In genomic region chr12:63826002-63826585, GRCh38 we compare ENCODE assay signal across 8 cellular contexts. TPM values are rescaled to one million over a fixed set of nuclear protein-coding genes. Genes with fewer than 3 reads are reported as not detected.
DNase-seq lines count a peak whose midpoint lies in the region; ATAC-seq, FAIRE-seq and TF ChIP-seq lines count a peak whose summit lies in the region.

No MANE protein-coding gene starts in this region.

- no peak overlapping the region for H3K27ac ChIP-seq in astrocyte (ENCODE audit: low read depth, low read length)
- H3K27ac ChIP-seq in hepatocyte = no peak overlapping the region
- H3K27ac ChIP-seq in tibial nerve = no peak overlapping the region

- H3K9me3 ChIP-seq in astrocyte (ENCODE audit: insufficient read depth, low read depth, low read length) = no peaks in the 10 kb centered on the region
- no peaks in the 10 kb centered on the region for H3K9me3 ChIP-seq in hepatocyte (ENCODE audit: low read depth)
- H3K9me3 ChIP-seq in tibial nerve = no peaks in the 10 kb centered on the region

- no peak overlapping the region for H3K9ac ChIP-seq in astrocyte (ENCODE audit: low read length)

- no peaks in the 10 kb centered on the region for H3K27me3 ChIP-seq in astrocyte (ENCODE audit: insufficient read depth, low read length)
- no peaks in the 10 kb centered on the region for H3K27me3 ChIP-seq in hepatocyte
- H3K27me3 ChIP-seq in tibial nerve = no peaks in the 10 kb centered on the region

- peaks cover 5% of the 10 kb centered on the region for H3K4me1 Mint-ChIP-seq in activated naive CD8-positive, alpha-beta T cell treated with anti-CD3 and anti-CD28 coated beads, Interleukin-2, amount 50 U/mL, for 24 hours
- peaks cover 2% of the 10 kb centered on the region for H3K4me1 Mint-ChIP-seq in activated naive CD8-positive, alpha-beta T cell treated with anti-CD3 and anti-CD28 coated beads for 36 hours
- H3K4me1 Mint-ChIP-seq in astrocyte (ENCODE audit: low read depth, unreplicated experiment) = peaks cover 5% of the 10 kb centered on the region

- DNase-seq in activated naive CD8-positive, alpha-beta T cell treated with anti-CD3 and anti-CD28 coated beads, Interleukin-2, amount 50 U/mL, for 24 hours = no peak
- no peak for DNase-seq in activated naive CD8-positive, alpha-beta T cell treated with anti-CD3 and anti-CD28 coated beads for 36 hours
- peak; percentile 63 for DNase-seq in NCI-H2171 treated with DMSO at 0.1 percent for 48 hours (lab: John Stamatoyannopoulos, UW)
- DNase-seq in astrocyte (ENCODE audit: low read depth) = peak; percentile 44
- DNase-seq in hepatocyte (ENCODE audit: low spot score) = peak; percentile 66
- peak in 1 of 2 donors; percentile 34 for DNase-seq in tibial nerve (ENCODE audit: low spot score in 2 of 2)
- no peak for DNase-seq in cortex of kidney (lab: John Stamatoyannopoulos, UW)

- 19% methylated on average over 4 of the region's 4 CpGs for WGBS in hepatocyte (ENCODE audit: low lambda C conversion rate, missing lambda C conversion rate)
- 10 to 14% methylated on average over 4 of the region's 4 CpGs for WGBS in tibial nerve, 2 donors

- TF ChIP-seq EP300 in tibial nerve (IDR thresholded peaks at IDR 0.05) = no peak

- H2AFZ ChIP-seq in astrocyte (ENCODE audit: low read depth, low read length) (no peak overlapping the region), hepatocyte (no peak overlapping the region)

- peak; percentile 49 for ATAC-seq in activated naive CD8-positive, alpha-beta T cell treated with anti-CD3 and anti-CD28 coated beads, Interleukin-2, amount 50 U/mL, for 24 hours
- ATAC-seq in HG02852 (IDR thresholded peaks at IDR 0.05; ENCODE audit: unreplicated experiment) = peak; percentile 73

- H3K4me3 ChIP-seq in astrocyte (ENCODE audit: insufficient read depth, low read depth, low read length) (no peak overlapping the region), hepatocyte (no peak overlapping the region), tibial nerve (no peak overlapping the region)

- H3K27ac Mint-ChIP-seq in activated naive CD8-positive, alpha-beta T cell treated with anti-CD3 and anti-CD28 coated beads, Interleukin-2, amount 50 U/mL, for 24 hours = no peak overlapping the region
- H3K27ac Mint-ChIP-seq in activated naive CD8-positive, alpha-beta T cell treated with anti-CD3 and anti-CD28 coated beads for 36 hours = no peak overlapping the region
- H3K27ac Mint-ChIP-seq in astrocyte (ENCODE audit: unreplicated experiment) = no peak overlapping the region

- H3K79me2 ChIP-seq in astrocyte (ENCODE audit: insufficient read depth, low read length) (no peaks in the 10 kb centered on the region), hepatocyte (no peaks in the 10 kb centered on the region)

- no peaks in the 10 kb centered on the region for H3K9me3 Mint-ChIP-seq in activated naive CD8-positive, alpha-beta T cell treated with anti-CD3 and anti-CD28 coated beads, Interleukin-2, amount 50 U/mL, for 24 hours
- peaks cover 3% of the 10 kb centered on the region for H3K9me3 Mint-ChIP-seq in activated naive CD8-positive, alpha-beta T cell treated with anti-CD3 and anti-CD28 coated beads for 36 hours
- peaks cover 6% of the 10 kb centered on the region for H3K9me3 Mint-ChIP-seq in astrocyte (ENCODE audit: unreplicated experiment)

- H3K4me3 Mint-ChIP-seq in activated naive CD8-positive, alpha-beta T cell treated with anti-CD3 and anti-CD28 coated beads, Interleukin-2, amount 50 U/mL, for 24 hours = no peak overlapping the region
- no peak overlapping the region for H3K4me3 Mint-ChIP-seq in activated naive CD8-positive, alpha-beta T cell treated with anti-CD3 and anti-CD28 coated beads for 36 hours
- H3K4me3 Mint-ChIP-seq in astrocyte (ENCODE audit: unreplicated experiment) = no peak overlapping the region

- TF ChIP-seq POLR2A in tibial nerve (IDR thresholded peaks at IDR 0.05) = no peak

- H3K36me3 Mint-ChIP-seq in activated naive CD8-positive, alpha-beta T cell treated with anti-CD3 and anti-CD28 coated beads, Interleukin-2, amount 50 U/mL, for 24 hours (ENCODE audit: low read depth) = peaks cover 2% of the 10 kb centered on the region
- peaks cover 9% of the 10 kb centered on the region for H3K36me3 Mint-ChIP-seq in activated naive CD8-positive, alpha-beta T cell treated with anti-CD3 and anti-CD28 coated beads for 36 hours
- H3K36me3 Mint-ChIP-seq in astrocyte (ENCODE audit: low read depth, unreplicated experiment) = no peaks in the 10 kb centered on the region

- peak; percentile 93 for TF ChIP-seq CTCF in astrocyte (IDR thresholded peaks at IDR 0.05; ENCODE audit: insufficient read depth, low read depth, low read length)
- TF ChIP-seq CTCF in hepatocyte (IDR thresholded peaks at IDR 0.05; ENCODE audit: poor library complexity) = peak; percentile 83
- peak; percentile 61 to 79 (median 70) for TF ChIP-seq CTCF in tibial nerve (IDR thresholded peaks at IDR 0.05)

- peaks cover 6% of the 10 kb centered on the region for H3K4me1 ChIP-seq in astrocyte (ENCODE audit: insufficient read depth, low read length)
- no peaks in the 10 kb centered on the region for H3K4me1 ChIP-seq in hepatocyte (ENCODE audit: insufficient read depth)
- peaks cover 0 to 11% (median 0%) of the 10 kb centered on the region in 4 donors for H3K4me1 ChIP-seq in tibial nerve

- H4K20me1 ChIP-seq in astrocyte (ENCODE audit: insufficient read depth, low read length) (no peaks in the 10 kb centered on the region), hepatocyte (ENCODE audit: insufficient read depth, poor library complexity, severe bottlenecking) (no peaks in the 10 kb centered on the region)

- no peaks in the 10 kb centered on the region for H3K9me2 ChIP-seq in hepatocyte (replicated peaks; ENCODE audit: insufficient read depth)

- H3K4me2 ChIP-seq in astrocyte (ENCODE audit: low read length) (no peak overlapping the region), hepatocyte (no peak overlapping the region)

- H3K36me3 ChIP-seq in astrocyte (ENCODE audit: insufficient read depth, low read length) (no peaks in the 10 kb centered on the region), hepatocyte (replicated peaks; ENCODE audit: insufficient read depth, low read depth) (no peaks in the 10 kb centered on the region), tibial nerve (no peaks in the 10 kb centered on the region)

- peak; percentile 34 for FAIRE-seq in astrocyte (lab: Jason Lieb, UNC)

- H3K27me3 Mint-ChIP-seq in activated naive CD8-positive, alpha-beta T cell treated with anti-CD3 and anti-CD28 coated beads, Interleukin-2, amount 50 U/mL, for 24 hours = peaks cover 25% of the 10 kb centered on the region
- H3K27me3 Mint-ChIP-seq in activated naive CD8-positive, alpha-beta T cell treated with anti-CD3 and anti-CD28 coated beads for 36 hours = peaks cover 36% of the 10 kb centered on the region
- no peaks in the 10 kb centered on the region for H3K27me3 Mint-ChIP-seq in astrocyte (ENCODE audit: low read depth, unreplicated experiment)

RNA-seq across cellular contexts. Expression of gene SRGAP1, which starts 18.4 kb away (rescaled TPM):
- total RNA-seq in activated naive CD8-positive, alpha-beta T cell treated with anti-CD3 and anti-CD28 coated beads for 36 hours = under 1 TPM; 0.02 to 0.18 TPM
- total RNA-seq in astrocyte (15.2 TPM in 2 replicates), hepatocyte (10.8 and 18.9 TPM in 2 replicates), tibial nerve (10 to 100 TPM; 13.1 to 81.5 (median 22.4) TPM)
- polyA plus RNA-seq in hepatocyte = 9.2 and 12.3 TPM in 2 replicates

RNA-seq across cellular contexts. Expression of gene RXYLT1, which starts 46.4 kb away (rescaled TPM):
- total RNA-seq in activated naive CD8-positive, alpha-beta T cell treated with anti-CD3 and anti-CD28 coated beads for 36 hours = 10 to 100 TPM; 24.5 to 27.6 TPM
- 12.5 and 15.5 TPM in 2 replicates for total RNA-seq in astrocyte
- 22.9 and 23.5 TPM in 2 replicates for total RNA-seq in hepatocyte
- polyA plus RNA-seq in hepatocyte = 17.1 and 23.0 TPM in 2 replicates
- 10 to 100 TPM; 14.4 to 24.9 (median 18.1) TPM for total RNA-seq in tibial nerve

Comparison
In these comparisons a context has a peak if more than half of its experiments do, and no peak if none do; other contexts are left out.
1. DNase-seq: peak in NCI-H2171 treated with DMSO at 0.1 percent for 48 hours (single experiment), astrocyte (single experiment) and hepatocyte (single experiment); none in activated naive CD8-positive, alpha-beta T cell treated with anti-CD3 and anti-CD28 coated beads, Interleukin-2, amount 50 U/mL, for 24 hours (single experiment), activated naive CD8-positive, alpha-beta T cell treated with anti-CD3 and anti-CD28 coated beads for 36 hours (single experiment) and cortex of kidney (single experiment).
2. Peak in every context shown above with its lines, with median percentiles within 50 percentile points of each other: CTCF ChIP-seq.